In genomic region chrX:103797691-103798090, GRCh38 we compare ENCODE assay signal across 23 cellular contexts. TPM values are rescaled to one million over a fixed set of nuclear protein-coding genes. Genes with fewer than 3 reads are reported as not detected.
DNase-seq lines count a peak whose midpoint lies in the region; ATAC-seq, FAIRE-seq and TF ChIP-seq lines count a peak whose summit lies in the region.
"Had no signal": no experiment of that assay in that cellular context is flagged by ENCODE, and none has a peak within 500 bp of the region (broad histone marks: within the 10 kb centered on the region; RNA-seq: fewer than 3 reads in every experiment).

No MANE protein-coding gene starts in this region.

- H2AFZ ChIP-seq in GM23248, result no peak overlapping the region
- H2AFZ ChIP-seq in astrocyte (ENCODE audit: low read depth, low read length), result no peak overlapping the region
- H2AFZ ChIP-seq: GM23338 had no signal

- in situ Hi-C loops in GM23248 (cut with MboI), result no loop called here

- H3K36me3 ChIP-seq in GM23248 (ENCODE audit: low read depth) (no peaks in the 10 kb centered on the region), astrocyte (ENCODE audit: insufficient read depth, low read length) (no peaks in the 10 kb centered on the region), spleen (no peaks in the 10 kb centered on the region)

- H3K79me2 ChIP-seq in GM23248 (ENCODE audit: insufficient read depth) (no peaks in the 10 kb centered on the region), astrocyte (ENCODE audit: insufficient read depth, low read length) (no peaks in the 10 kb centered on the region)

- no peak overlapping the region for H3K27ac Mint-ChIP-seq in astrocyte (ENCODE audit: unreplicated experiment)
- no peak overlapping the region for H3K27ac Mint-ChIP-seq in activated T-cell treated with anti-CD3 and anti-CD28 coated beads, Interleukin-2, amount 50 U/mL, for 72 hours
- H3K27ac Mint-ChIP-seq: CD4-positive, alpha-beta memory T cell; GM23338; H9 had no signal

- intact Hi-C loops in spleen (cut with DNase I; ENCODE audit: low total_unique reads), result no loop called here

- H4K20me1 ChIP-seq in GM23248 (ENCODE audit: insufficient read depth) (no peaks in the 10 kb centered on the region), astrocyte (ENCODE audit: insufficient read depth, low read length) (no peaks in the 10 kb centered on the region)

- H3K27ac ChIP-seq in GM23248, result no peak overlapping the region
- no peak overlapping the region for H3K27ac ChIP-seq in astrocyte (ENCODE audit: low read depth, low read length)
- H3K27ac ChIP-seq in spleen, result no peak overlapping the region

- H3K9me2 ChIP-seq in GM23248 (ENCODE audit: insufficient read depth), result no peaks in the 10 kb centered on the region

- H3F3A ChIP-seq in GM23248 (ENCODE audit: insufficient read depth), result peaks cover 11% of the 10 kb centered on the region

- H3K9me3 ChIP-seq in GM23248 (ENCODE audit: low read depth), result no peaks in the 10 kb centered on the region
- no peaks in the 10 kb centered on the region for H3K9me3 ChIP-seq in astrocyte (ENCODE audit: insufficient read depth, low read depth, low read length)
- H3K9me3 ChIP-seq in spleen, result no peaks in the 10 kb centered on the region

- TF ChIP-seq POLR2A in spleen (IDR thresholded peaks at IDR 0.05), result no peak

- H3K4me3 Mint-ChIP-seq in astrocyte (ENCODE audit: unreplicated experiment), result no peak overlapping the region
- H3K4me3 Mint-ChIP-seq in activated T-cell treated with anti-CD3 and anti-CD28 coated beads, Interleukin-2, amount 50 U/mL, for 72 hours, result no peak overlapping the region
- H3K4me3 Mint-ChIP-seq: CD4-positive, alpha-beta memory T cell; GM23338; H9 had no signal

- H3K27me3 ChIP-seq in GM23248 (replicated peaks; ENCODE audit: insufficient read depth), result no peaks in the 10 kb centered on the region
- no peaks in the 10 kb centered on the region for H3K27me3 ChIP-seq in astrocyte (ENCODE audit: insufficient read depth, low read length)
- no peaks in the 10 kb centered on the region for H3K27me3 ChIP-seq in spleen (replicated peaks in 1 of 7)

- H3K4me2 ChIP-seq in GM23248 (ENCODE audit: unreplicated experiment) (no peak overlapping the region), astrocyte (ENCODE audit: low read length) (no peak overlapping the region)
- H3K4me2 ChIP-seq: GM23338 had no signal

- no peak overlapping the region for H3K4me3 ChIP-seq in GM23248
- H3K4me3 ChIP-seq in astrocyte (ENCODE audit: insufficient read depth, low read depth, low read length), result no peak overlapping the region
- no peak overlapping the region for H3K4me3 ChIP-seq in spleen
- H3K4me3 ChIP-seq: GM23338 had no signal

- DNase-seq in ELR (ENCODE audit: low read depth) (peak; percentile 7), GM23248 (peak; percentile 9), M059J (ENCODE audit: low read depth) (peak; percentile 13), astrocyte (ENCODE audit: low read depth) (peak; percentile 4), spleen (no peak)
- DNase-seq in activated T-cell treated with anti-CD3 and anti-CD28 coated beads, Interleukin-2, amount 50 U/mL, for 72 hours, result no peak
- DNase-seq in stimulated activated CD4-positive, alpha-beta T cell treated with anti-CD3 and anti-CD28 coated beads, Interleukin-2, amount 100 ng/mL, for 48 hours, result no peak
- DNase-seq: C1 segment of cervical spinal cord; Calu3; CD4-positive, alpha-beta memory T cell; COR-L47; DMS79; EL; GF-D8; H9 had no signal

- TF ChIP-seq CTCF in astrocyte (IDR thresholded peaks at IDR 0.05; ENCODE audit: insufficient read depth, low read depth, low read length) (no peak), spleen (IDR thresholded peaks at IDR 0.05 in 8 of 11, conservative IDR thresholded peaks at IDR 0.05 in 3 of 11) (no peak)

- H3K4me1 ChIP-seq in GM23248 (ENCODE audit: insufficient read depth), result peaks cover 21% of the 10 kb centered on the region
- peaks cover 11% of the 10 kb centered on the region for H3K4me1 ChIP-seq in astrocyte (ENCODE audit: insufficient read depth, low read length)
- no peaks in the 10 kb centered on the region for H3K4me1 ChIP-seq in spleen

- ATAC-seq in activated T-cell treated with anti-CD3 and anti-CD28 coated beads, Interleukin-2, amount 50 U/mL, for 72 hours (replicated peaks in 1 of 2), result no peak
- ATAC-seq in GM21526 (IDR thresholded peaks at IDR 0.05; ENCODE audit: low FRiP score, unreplicated experiment), result no peak
- ATAC-seq: GM23338, HCT116 had no signal

- FAIRE-seq in astrocyte (lab: Jason Lieb, UNC), result no peak
- FAIRE-seq: GM12891, GM18507 had no signal

- H3K9ac ChIP-seq in GM23248, result no peak overlapping the region
- H3K9ac ChIP-seq in astrocyte (ENCODE audit: low read length), result no peak overlapping the region

- peaks cover 8% of the 10 kb centered on the region for H3K4me1 Mint-ChIP-seq in astrocyte (ENCODE audit: low read depth, unreplicated experiment)
- H3K4me1 Mint-ChIP-seq in activated T-cell treated with anti-CD3 and anti-CD28 coated beads, Interleukin-2, amount 50 U/mL, for 72 hours (ENCODE audit: low read depth), result peaks cover 17% of the 10 kb centered on the region
- H3K4me1 Mint-ChIP-seq: CD4-positive, alpha-beta memory T cell had no signal

- H3K27me3 Mint-ChIP-seq in astrocyte (ENCODE audit: low read depth, unreplicated experiment), result no peaks in the 10 kb centered on the region
- H3K27me3 Mint-ChIP-seq in activated T-cell treated with anti-CD3 and anti-CD28 coated beads, Interleukin-2, amount 50 U/mL, for 72 hours (ENCODE audit: low read depth), result peaks cover 29% of the 10 kb centered on the region

- WGBS in GM23248 (ENCODE audit: low coverage in 1 of 2, low lambda C conversion rate in 2 of 2, missing lambda C conversion rate in 2 of 2), 2 experiments, result 78 to 84% methylated on average over 2 of the region's 2 CpGs
- 77 to 92% (median 86%) methylated on average over 2 of the region's 2 CpGs; no CpG with 5 or more reads in 1 of the 5 donors for WGBS in spleen, 5 donors

- H3K36me3 Mint-ChIP-seq in astrocyte (ENCODE audit: low read depth, unreplicated experiment), result no peaks in the 10 kb centered on the region
- no peaks in the 10 kb centered on the region for H3K36me3 Mint-ChIP-seq in activated T-cell treated with anti-CD3 and anti-CD28 coated beads, Interleukin-2, amount 50 U/mL, for 72 hours (ENCODE audit: insufficient read depth in 2 of 2)
- H3K36me3 Mint-ChIP-seq: CD4-positive, alpha-beta memory T cell had no signal

- H3K9me3 Mint-ChIP-seq in astrocyte (ENCODE audit: unreplicated experiment), result no peaks in the 10 kb centered on the region
- H3K9me3 Mint-ChIP-seq in activated T-cell treated with anti-CD3 and anti-CD28 coated beads, Interleukin-2, amount 50 U/mL, for 72 hours, result no peaks in the 10 kb centered on the region
- H3K9me3 Mint-ChIP-seq: CD4-positive, alpha-beta memory T cell; GM23338 had no signal

RNA-seq across cellular contexts. Expression of gene PLP1, which starts 21.1 kb away (rescaled TPM):
- total RNA-seq in GM23248 (2014; rRNA removed; shearing (Covaris generic)), result 0.22 and 0.76 TPM in 2 replicates
- polyA plus RNA-seq in GM23248 (2016; fragmentation: Nextera tagmentation; extraction: Ambion mirVana) (0.29 and 0.53 TPM in 2 replicates), spleen (10 to 100 TPM in 1 of 3 donors, under 1 TPM in 2; 0.23 to 20.6 (median 0.54) TPM)
- total RNA-seq in M059J (2014; rRNA removed; shearing (Covaris generic)), result not detected in 2 replicates
- total RNA-seq in astrocyte (5.2 and 10.2 TPM in 2 replicates), spleen (under 1 TPM in 2 of 7 donors, not detected in 5; 0.17 to 0.39 TPM)
- not detected for total RNA-seq in activated T-cell treated with anti-CD3 and anti-CD28 coated beads, Interleukin-2, amount 50 U/mL, for 72 hours
- total RNA-seq: A172; A673; Calu3; CD4-positive, alpha-beta memory T cell; G401 had no signal
- polyA plus RNA-seq: CD4-positive, alpha-beta memory T cell had no signal

RNA-seq across cellular contexts. Expression of gene RAB9B, which starts 34.4 kb away (rescaled TPM):
- 0.89 and 1.5 TPM in 2 replicates for total RNA-seq in GM23248 (2014; rRNA removed; shearing (Covaris generic))
- 0.80 and 0.81 TPM in 2 replicates for polyA plus RNA-seq in GM23248 (2016; fragmentation: Nextera tagmentation; extraction: Ambion mirVana)
- 3.2 and 5.5 TPM in 2 replicates for total RNA-seq in M059J (2014; rRNA removed; shearing (Covaris generic))
- 1.7 and 2.2 TPM in 2 replicates for total RNA-seq in astrocyte
- under 1 TPM; 0.88 to 0.96 TPM for total RNA-seq in activated T-cell treated with anti-CD3 and anti-CD28 coated beads, Interleukin-2, amount 50 U/mL, for 72 hours
- 1 to 10 TPM in 1 of 7 donors, under 1 TPM in 6; 0.43 to 1.0 (median 0.92) TPM for total RNA-seq in spleen
- under 1 TPM; 0.46 to 0.51 (median 0.47) TPM for polyA plus RNA-seq in spleen
- total RNA-seq: G401 had no signal

Comparison
In these comparisons a context has a peak if more than half of its experiments do, and no peak if none do; other contexts are left out.
1. DNase-seq: peak in ELR (single experiment), GM23248 (single experiment), M059J (single experiment) and astrocyte (single experiment); none in activated T-cell treated with anti-CD3 and anti-CD28 coated beads, Interleukin-2, amount 50 U/mL, for 72 hours (0 of 2), stimulated activated CD4-positive, alpha-beta T cell treated with anti-CD3 and anti-CD28 coated beads, Interleukin-2, amount 100 ng/mL, for 48 hours (0 of 2) and spleen (single experiment).